Comparison of ENCODE assay signal across 9 cellular contexts in genomic region chr3:42539871-42540714, GRCh38. TPM values are rescaled to one million over a fixed set of nuclear protein-coding genes. Genes with fewer than 3 reads are reported as not detected.
DNase-seq lines count a peak whose midpoint lies in the region; ATAC-seq and TF ChIP-seq lines count a peak whose summit lies in the region.
"Had no signal": no experiment of that assay in that cellular context is flagged by ENCODE, and none has a peak within 500 bp of the region (broad histone marks: within the 10 kb centered on the region; RNA-seq: fewer than 3 reads in every experiment).

No MANE protein-coding gene starts in this region.

- peak overlapping the region in 2 of 3 donors; percentile 17 to 67 for H3K27ac Mint-ChIP-seq in CD4-positive, CD25-positive, alpha-beta regulatory T cell
- H3K27ac Mint-ChIP-seq in GM23338 = no peak overlapping the region
- H3K27ac Mint-ChIP-seq in activated naive CD4-positive, alpha-beta T cell treated with anti-CD3 and anti-CD28 coated beads for 36 hours = no peak overlapping the region
- H3K27ac Mint-ChIP-seq: IgD-negative memory B cell had no signal

- no peaks in the 10 kb centered on the region for H3K36me3 ChIP-seq in CD4-positive, CD25-positive, alpha-beta regulatory T cell (ENCODE audit: control insufficient read depth, insufficient read depth, low read length)
- no peaks in the 10 kb centered on the region for H3K36me3 ChIP-seq in GM23338 (ENCODE audit: insufficient read depth)
- H3K36me3 ChIP-seq in Peyer's patch = no peaks in the 10 kb centered on the region
- H3K36me3 ChIP-seq in right atrium auricular region = no peaks in the 10 kb centered on the region

- TF ChIP-seq CTCF in GM23338 (conservative IDR thresholded peaks at IDR 0.05; ENCODE audit: low read depth in 2 of 2) (peak; percentile 78 to 93), Peyer's patch (IDR thresholded peaks at IDR 0.05) (peak; percentile 38 to 89 (median 80)), right atrium auricular region (IDR thresholded peaks at IDR 0.05) (peak; percentile 69 to 86)

- peaks cover 4% of the 10 kb centered on the region for H3K27me3 Mint-ChIP-seq in CD4-positive, CD25-positive, alpha-beta regulatory T cell
- peaks cover 12% of the 10 kb centered on the region for H3K27me3 Mint-ChIP-seq in GM23338 (ENCODE audit: insufficient read depth, low read depth, poor library complexity)
- H3K27me3 Mint-ChIP-seq in activated naive CD4-positive, alpha-beta T cell treated with anti-CD3 and anti-CD28 coated beads for 36 hours (ENCODE audit: low read depth) = no peaks in the 10 kb centered on the region

- CTCF ChIA-PET in activated naive CD4-positive, alpha-beta T cell treated with anti-CD3 and anti-CD28 coated beads for 36 hours (lab: Charles Lee) = interaction anchor here (0.6 to 19.6 kb wide), 9 partner anchors 8 to 291 kb away, joined by 3 to 201 read pairs (median 4); partner anchors contain the start of gene VIPR1

- no peaks in the 10 kb centered on the region for H4K20me1 ChIP-seq in GM23338 (replicated peaks; ENCODE audit: insufficient read depth)

- ATAC-seq in CD4-positive, CD25-positive, alpha-beta regulatory T cell (ENCODE audit: low read depth in 2 of 2) = peak; percentile 51 to 59
- ATAC-seq in GM23338 = peak; percentile 82
- ATAC-seq in HG03039 (IDR thresholded peaks at IDR 0.05; ENCODE audit: unreplicated experiment) = no peak

- intact Hi-C loops in activated naive CD4-positive, alpha-beta T cell treated with anti-CD3 and anti-CD28 coated beads for 36 hours (cut with micrococcal nuclease) = loop anchor here (1.0 to 2.0 kb wide), 2 partner anchors 38 to 293 kb away; partner anchors contain the start of gene VIPR1

- no peak overlapping the region for H3K4me3 ChIP-seq in CD4-positive, CD25-positive, alpha-beta regulatory T cell (ENCODE audit: low read depth, low read length)
- H3K4me3 ChIP-seq in GM23338 = no peak overlapping the region
- H3K4me3 ChIP-seq in Peyer's patch = no peak overlapping the region
- no peak overlapping the region for H3K4me3 ChIP-seq in right atrium auricular region

- peaks cover 0 to 7% (median 3%) of the 10 kb centered on the region in 4 donors for H3K4me1 Mint-ChIP-seq in CD4-positive, CD25-positive, alpha-beta regulatory T cell
- H3K4me1 Mint-ChIP-seq in GM23338 = peaks cover 12% of the 10 kb centered on the region
- H3K4me1 Mint-ChIP-seq in activated naive CD4-positive, alpha-beta T cell treated with anti-CD3 and anti-CD28 coated beads for 36 hours (ENCODE audit: low read depth) = peaks cover 5% of the 10 kb centered on the region
- H3K4me1 Mint-ChIP-seq: IgD-negative memory B cell had no signal

- H3K9me3 Mint-ChIP-seq in CD4-positive, CD25-positive, alpha-beta regulatory T cell = no peaks in the 10 kb centered on the region
- no peaks in the 10 kb centered on the region for H3K9me3 Mint-ChIP-seq in GM23338
- no peaks in the 10 kb centered on the region for H3K9me3 Mint-ChIP-seq in activated naive CD4-positive, alpha-beta T cell treated with anti-CD3 and anti-CD28 coated beads for 36 hours
- H3K9me3 Mint-ChIP-seq: IgD-negative memory B cell had no signal

- DNase-seq in CD4-positive, CD25-positive, alpha-beta regulatory T cell = peak; percentile 54 to 66 (median 55)
- DNase-seq in GM23338 (ENCODE audit: low spot score) (peak; percentile 94), Peyer's patch (peak; percentile 58 to 89 (median 78)), right atrium auricular region (ENCODE audit: low spot score) (no peak), kidney glomerular epithelial cell (lab: John Stamatoyannopoulos, UW) (no peak)
- peak; percentile 78 for DNase-seq in activated naive CD4-positive, alpha-beta T cell treated with anti-CD3 and anti-CD28 coated beads for 36 hours
- peak; percentile 55 for DNase-seq in stimulated activated CD4-positive, alpha-beta T cell treated with anti-CD3 and anti-CD28 coated beads, Interleukin-12 subunit alpha, Interleukin-12 subunit beta, amount 100 ng/mL, for 4 hours

- no peak overlapping the region for H2AFZ ChIP-seq in GM23338

- no peaks in the 10 kb centered on the region for H3K9me2 ChIP-seq in GM23338 (ENCODE audit: insufficient read depth)

- peaks cover 5% of the 10 kb centered on the region for H3K36me3 Mint-ChIP-seq in CD4-positive, CD25-positive, alpha-beta regulatory T cell
- H3K36me3 Mint-ChIP-seq in GM23338 (ENCODE audit: low read depth) = no peaks in the 10 kb centered on the region
- H3K36me3 Mint-ChIP-seq in activated naive CD4-positive, alpha-beta T cell treated with anti-CD3 and anti-CD28 coated beads for 36 hours (ENCODE audit: low read depth) = no peaks in the 10 kb centered on the region
- H3K36me3 Mint-ChIP-seq: IgD-negative memory B cell had no signal

- no peak overlapping the region for H3K4me3 Mint-ChIP-seq in CD4-positive, CD25-positive, alpha-beta regulatory T cell
- no peak overlapping the region for H3K4me3 Mint-ChIP-seq in GM23338
- no peak overlapping the region for H3K4me3 Mint-ChIP-seq in activated naive CD4-positive, alpha-beta T cell treated with anti-CD3 and anti-CD28 coated beads for 36 hours

- peaks cover 6% of the 10 kb centered on the region for H3K4me1 ChIP-seq in CD4-positive, CD25-positive, alpha-beta regulatory T cell (ENCODE audit: control insufficient read depth, insufficient read depth, low read length, poor library complexity, severe bottlenecking)
- H3K4me1 ChIP-seq in GM23338 (ENCODE audit: insufficient read depth) = peaks cover 5% of the 10 kb centered on the region; the same call in 1 of the 2 replicates
- peaks cover 0 to 12% (median 0%) of the 10 kb centered on the region in 4 donors for H3K4me1 ChIP-seq in Peyer's patch
- peaks cover 0 to 31% of the 10 kb centered on the region in 2 donors for H3K4me1 ChIP-seq in right atrium auricular region

- no peaks in the 10 kb centered on the region for H3K27me3 ChIP-seq in CD4-positive, CD25-positive, alpha-beta regulatory T cell (ENCODE audit: control insufficient read depth, insufficient read depth, low read length)
- H3K27me3 ChIP-seq in GM23338 (ENCODE audit: insufficient read depth) = no peaks in the 10 kb centered on the region
- no peaks in the 10 kb centered on the region for H3K27me3 ChIP-seq in Peyer's patch
- no peaks in the 10 kb centered on the region for H3K27me3 ChIP-seq in right atrium auricular region

- no peaks in the 10 kb centered on the region for H3K79me2 ChIP-seq in GM23338 (replicated peaks; ENCODE audit: insufficient read depth)

- H3F3A ChIP-seq in GM23338 (replicated peaks; ENCODE audit: low read depth) = no peaks in the 10 kb centered on the region

- no peak overlapping the region for H3K27ac ChIP-seq in CD4-positive, CD25-positive, alpha-beta regulatory T cell (ENCODE audit: insufficient read depth, low read length, poor library complexity, severe bottlenecking)
- H3K27ac ChIP-seq in GM23338 (ENCODE audit: low read depth) (no peak overlapping the region), Peyer's patch (no peak overlapping the region), right atrium auricular region (peak overlapping the region in 1 of 2 donors; percentile 3)

- no peak for TF ChIP-seq POLR2A in Peyer's patch (IDR thresholded peaks at IDR 0.05)

- no peaks in the 10 kb centered on the region for H3K9me3 ChIP-seq in CD4-positive, CD25-positive, alpha-beta regulatory T cell (ENCODE audit: control insufficient read depth in 2 of 2, low read length in 2 of 2)
- H3K9me3 ChIP-seq in Peyer's patch (no peaks in the 10 kb centered on the region), right atrium auricular region (no peaks in the 10 kb centered on the region)

- no peak overlapping the region for H3K4me2 ChIP-seq in GM23338

TF ChIP-seq in GM23338, 12 proteins besides CTCF, POLR2A, EP300 and RAD21:
- TF ChIP-seq JUNB (IDR thresholded peaks at IDR 0.05; ENCODE audit: unreplicated experiment) = no peak

RNA-seq across cellular contexts. Expression of gene VIPR1, which starts 37.6 kb away (rescaled TPM):
- total RNA-seq in CD4-positive, CD25-positive, alpha-beta regulatory T cell = 31.2 TPM
- 10 to 100 TPM in 1 of 4 donors, 1 to 10 TPM in 3; 5.0 to 10.7 (median 8.1) TPM for polyA plus RNA-seq in CD4-positive, CD25-positive, alpha-beta regulatory T cell
- total RNA-seq in GM23338 (2014; rRNA removed; shearing (Covaris generic)) = 13.9 and 19.3 TPM in 2 replicates
- 4.9 and 6.3 TPM in 2 replicates for polyA plus RNA-seq in GM23338 (2016; fragmentation: Nextera tagmentation; extraction: Ambion mirVana)
- 100 to 1,000 TPM in 3 of 4 donors, 10 to 100 TPM in 1; 52.8 to 320 (median 270) TPM for total RNA-seq in Peyer's patch
- total RNA-seq in activated naive CD4-positive, alpha-beta T cell treated with anti-CD3 and anti-CD28 coated beads for 36 hours = 1 to 10 TPM; 6.3 to 8.4 TPM
- 10 to 100 TPM in 1 of 2 donors, 1 to 10 TPM in 1; 6.2 to 21.0 TPM for total RNA-seq in right atrium auricular region

RNA-seq across cellular contexts. Expression of gene SEC22C, which starts 41.7 kb away (rescaled TPM):
- 72.0 TPM for total RNA-seq in CD4-positive, CD25-positive, alpha-beta regulatory T cell
- 10 to 100 TPM; 40.9 to 53.9 (median 51.4) TPM for polyA plus RNA-seq in CD4-positive, CD25-positive, alpha-beta regulatory T cell
- 48.3 and 52.3 TPM in 2 replicates for total RNA-seq in GM23338 (2014; rRNA removed; shearing (Covaris generic))
- 16.8 and 21.9 TPM in 2 replicates for polyA plus RNA-seq in GM23338 (2016; fragmentation: Nextera tagmentation; extraction: Ambion mirVana)
- total RNA-seq in Peyer's patch (10 to 100 TPM; 30.5 to 56.4 (median 38.7) TPM), right atrium auricular region (10 to 100 TPM; 32.3 to 36.2 TPM)
- 10 to 100 TPM; 41.2 to 45.9 TPM for total RNA-seq in activated naive CD4-positive, alpha-beta T cell treated with anti-CD3 and anti-CD28 coated beads for 36 hours

RNA-seq across cellular contexts. Expression of gene SS18L2, which starts 50.6 kb away (rescaled TPM):
- 52.7 TPM for total RNA-seq in CD4-positive, CD25-positive, alpha-beta regulatory T cell
- 100 to 1,000 TPM; 129 to 153 (median 142) TPM for polyA plus RNA-seq in CD4-positive, CD25-positive, alpha-beta regulatory T cell
- total RNA-seq in GM23338 (2014; rRNA removed; shearing (Covaris generic)) = 75.2 and 75.3 TPM in 2 replicates
- polyA plus RNA-seq in GM23338 (2016; fragmentation: Nextera tagmentation; extraction: Ambion mirVana) = 228 and 241 TPM in 2 replicates
- total RNA-seq in Peyer's patch = 10 to 100 TPM; 15.6 to 25.6 (median 20.3) TPM
- 10 to 100 TPM; 38.8 to 39.1 TPM for total RNA-seq in activated naive CD4-positive, alpha-beta T cell treated with anti-CD3 and anti-CD28 coated beads for 36 hours
- total RNA-seq in right atrium auricular region = 10 to 100 TPM in 1 of 2 donors, 1 to 10 TPM in 1; 8.4 to 13.9 TPM

Comparison
In these comparisons a context has a peak if more than half of its experiments do, and no peak if none do; other contexts are left out.
1. DNase-seq: peak in CD4-positive, CD25-positive, alpha-beta regulatory T cell (3 of 3), GM23338 (single experiment), Peyer's patch (3 of 3), activated naive CD4-positive, alpha-beta T cell treated with anti-CD3 and anti-CD28 coated beads for 36 hours (single experiment) and stimulated activated CD4-positive, alpha-beta T cell treated with anti-CD3 and anti-CD28 coated beads, Interleukin-12 subunit alpha, Interleukin-12 subunit beta, amount 100 ng/mL, for 4 hours (single experiment); none in right atrium auricular region (single experiment) and kidney glomerular epithelial cell (single experiment).
2. H3K27ac Mint-ChIP-seq: peak in CD4-positive, CD25-positive, alpha-beta regulatory T cell (2 of 3); none in GM23338 (single experiment) and activated naive CD4-positive, alpha-beta T cell treated with anti-CD3 and anti-CD28 coated beads for 36 hours (single experiment).
3. Peak in every context shown above with its lines, with median percentiles within 50 percentile points of each other: CTCF ChIP-seq.